8 cellular contexts compared by ENCODE assay signal in genomic region chr6:30814137-30815084, GRCh38.
DNase-seq lines count a peak whose midpoint lies in the region; ATAC-seq and TF ChIP-seq lines count a peak whose summit lies in the region.

No MANE protein-coding gene starts in this region.

- no peak overlapping the region for H3K4me3 ChIP-seq in foreskin fibroblast (ENCODE audit: low read depth in 1 of 2, low read length in 2 of 2)

- no peak for TF ChIP-seq CTCF in foreskin fibroblast (IDR thresholded peaks at IDR 0.05; ENCODE audit: low read depth, low read length)

- peak; percentile 75 for DNase-seq in activated naive CD4-positive, alpha-beta T cell treated with Interleukin-2 at 50 U/mL for 16 hours
- DNase-seq in activated naive CD4-positive, alpha-beta T cell (lab: John Stamatoyannopoulos, UW): no peak
- peak; percentile 69 for DNase-seq in activated CD8-positive, alpha-beta memory T cell treated with anti-CD3 and anti-CD28 coated beads, Interleukin-2, amount 50 U/mL, for 48 hours
- DNase-seq in foreskin fibroblast: peak; percentile 62 to 76
- peak; percentile 71 for DNase-seq in stimulated activated naive CD4-positive, alpha-beta T cell treated with Interleukin-2 at 50 U/mL for 16 hours (lab: John Stamatoyannopoulos, UW)

- ATAC-seq in GM21390 (IDR thresholded peaks at IDR 0.05; ENCODE audit: unreplicated experiment) (no peak), HG02610 (IDR thresholded peaks at IDR 0.05; ENCODE audit: unreplicated experiment) (no peak), HG03159 (IDR thresholded peaks at IDR 0.05; ENCODE audit: unreplicated experiment) (no peak)

Comparison
In these comparisons a context has a peak if more than half of its experiments do, and no peak if none do; other contexts are left out.
1. DNase-seq: peak in activated naive CD4-positive, alpha-beta T cell treated with Interleukin-2 at 50 U/mL for 16 hours (single experiment), activated CD8-positive, alpha-beta memory T cell treated with anti-CD3 and anti-CD28 coated beads, Interleukin-2, amount 50 U/mL, for 48 hours (single experiment), foreskin fibroblast (2 of 2) and stimulated activated naive CD4-positive, alpha-beta T cell treated with Interleukin-2 at 50 U/mL for 16 hours (single experiment); none in activated naive CD4-positive, alpha-beta T cell (0 of 4).